ENCODE assay signal across 17 cellular contexts in the genomic region with DNA sequence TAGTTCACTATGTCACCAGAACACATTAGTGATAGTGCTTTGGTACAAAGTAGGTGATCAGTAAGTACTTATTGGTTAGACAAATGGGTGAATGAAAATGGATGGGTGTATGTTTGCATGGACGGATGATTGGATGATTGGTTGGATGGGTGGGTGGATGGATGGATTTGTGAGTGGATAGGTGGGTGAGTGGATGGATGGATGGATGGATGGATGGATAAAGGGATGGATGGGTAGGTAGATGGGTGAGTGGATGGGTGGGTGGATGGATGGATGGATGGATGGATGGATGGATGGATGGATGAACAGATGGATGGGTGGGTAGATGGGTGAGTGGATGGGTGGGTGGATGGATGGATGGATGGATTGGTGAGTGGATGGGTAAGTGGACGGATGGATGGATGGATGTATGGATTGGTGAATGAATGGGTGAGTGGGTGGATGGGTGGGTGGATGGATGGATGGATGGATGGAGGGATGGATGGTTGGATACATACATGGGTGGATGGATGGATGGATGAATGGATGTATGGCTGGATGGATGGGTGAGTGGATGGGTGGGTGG.
A peak's percentile ranks its signal among the peaks of the same experiment; 100 is the strongest.
DNase-seq lines count a peak whose midpoint lies in the region; ATAC-seq, FAIRE-seq and TF ChIP-seq lines count a peak whose summit lies in the region.
"Had no signal": no experiment of that assay in that cellular context is flagged by ENCODE, and none has a peak within 500 bp of the region (broad histone marks: within the 10 kb centered on the region; RNA-seq: fewer than 3 reads in every experiment).

No MANE protein-coding gene starts in this region.

- CTCF ChIA-PET in HEK293 (lab: Yijun Ruan, JAX) = no interaction called here

- H3K9me2 ChIP-seq in hepatocyte (replicated peaks; ENCODE audit: insufficient read depth) = no peaks in the 10 kb centered on the region

- H3K9me3 ChIP-seq in HEK293 (ENCODE audit: control insufficient read depth, insufficient read depth, low read depth, low read length) (no peaks in the 10 kb centered on the region), colonic mucosa (no peaks in the 10 kb centered on the region), hepatocyte (ENCODE audit: low read depth) (no peaks in the 10 kb centered on the region)

- peaks cover 4% of the 10 kb centered on the region for H3K9me3 Mint-ChIP-seq in natural killer cell treated with Interleukin-12 subunit alpha and Interleukin-12 subunit beta and Interleukin-15 and Interleukin-18, amount 100 ng/mL, for 72 hours

- H3K79me2 ChIP-seq in hepatocyte = no peaks in the 10 kb centered on the region

- H3K4me3 ChIP-seq in HEK293 (ENCODE audit: low read depth, low read length) = no peak overlapping the region
- no peak overlapping the region for H3K4me3 ChIP-seq in colonic mucosa
- no peak overlapping the region for H3K4me3 ChIP-seq in hepatocyte

- H3K27ac Mint-ChIP-seq in natural killer cell treated with Interleukin-12 subunit alpha and Interleukin-12 subunit beta and Interleukin-15 and Interleukin-18, amount 100 ng/mL, for 72 hours = no peak overlapping the region
- H3K27ac Mint-ChIP-seq: CD4-positive, alpha-beta memory T cell had no signal

- no peak overlapping the region for H3K4me2 ChIP-seq in hepatocyte

- no peak for ATAC-seq in HG02798 (IDR thresholded peaks at IDR 0.05; ENCODE audit: poor library complexity, unreplicated experiment)
- no peak for ATAC-seq in natural killer cell treated with Interleukin-12 subunit alpha and Interleukin-12 subunit beta and Interleukin-15 and Interleukin-18, amount 100 ng/mL, for 72 hours

- H4K20me1 ChIP-seq in hepatocyte (ENCODE audit: insufficient read depth, poor library complexity, severe bottlenecking) = no peaks in the 10 kb centered on the region

- H3K27ac ChIP-seq in HEK293 (ENCODE audit: extremely low read depth, low read depth, low read length) (no peak overlapping the region), colonic mucosa (no peak overlapping the region), hepatocyte (no peak overlapping the region)

- peaks cover 10 to 18% of the 10 kb centered on the region in 2 donors for H3K27me3 Mint-ChIP-seq in natural killer cell treated with Interleukin-12 subunit alpha and Interleukin-12 subunit beta and Interleukin-15 and Interleukin-18, amount 100 ng/mL, for 72 hours

- H3K27me3 ChIP-seq in colonic mucosa (no peaks in the 10 kb centered on the region), hepatocyte (no peaks in the 10 kb centered on the region)

- no peaks in the 10 kb centered on the region for H3K36me3 Mint-ChIP-seq in natural killer cell treated with Interleukin-12 subunit alpha and Interleukin-12 subunit beta and Interleukin-15 and Interleukin-18, amount 100 ng/mL, for 72 hours
- H3K36me3 Mint-ChIP-seq: CD4-positive, alpha-beta memory T cell had no signal

- H3K4me1 ChIP-seq in HEK293 (ENCODE audit: control insufficient read depth, insufficient read depth, low read length) (peaks cover 3% of the 10 kb centered on the region; the same call in 1 of the 2 replicates), colonic mucosa (no peaks in the 10 kb centered on the region), hepatocyte (ENCODE audit: insufficient read depth) (peaks cover 23% of the 10 kb centered on the region)

- DNase-seq in HTR-8/SVneo (ENCODE audit: insufficient read length, low spot score) = no peak
- peak; percentile 12 for DNase-seq in colonic mucosa
- DNase-seq in hepatocyte (ENCODE audit: low spot score) = no peak
- DNase-seq in natural killer cell treated with Interleukin-12 subunit alpha and Interleukin-12 subunit beta and Interleukin-15 and Interleukin-18, amount 100 ng/mL, for 72 hours (ENCODE audit: low spot score) = no peak
- DNase-seq: C1 segment of cervical spinal cord; Calu3; CD4-positive, alpha-beta memory T cell; COR-L47; DMS53; DMS79 treated with DMSO at 0.1 percent for 48 hours; GF-D8; GOT3; H7; HCEC 1CT had no signal

- intact Hi-C loops in colonic mucosa (cut with DNase I) = no loop called here

- peaks cover 4% of the 10 kb centered on the region in 2 donors for H3K4me1 Mint-ChIP-seq in natural killer cell treated with Interleukin-12 subunit alpha and Interleukin-12 subunit beta and Interleukin-15 and Interleukin-18, amount 100 ng/mL, for 72 hours (ENCODE audit: low read depth in 2 of 2)
- H3K4me1 Mint-ChIP-seq: CD4-positive, alpha-beta memory T cell had no signal

- H3K4me3 Mint-ChIP-seq in natural killer cell treated with Interleukin-12 subunit alpha and Interleukin-12 subunit beta and Interleukin-15 and Interleukin-18, amount 100 ng/mL, for 72 hours = no peak overlapping the region
- H3K4me3 Mint-ChIP-seq: CD4-positive, alpha-beta memory T cell had no signal

- TF ChIP-seq CTCF in HEK293 (tag by site-specific recombination; IDR thresholded peaks at IDR 0.05) (no peak), colonic mucosa (IDR thresholded peaks at IDR 0.05) (no peak), hepatocyte (IDR thresholded peaks at IDR 0.05; ENCODE audit: poor library complexity) (no peak)

- POLR2A ChIA-PET in HEK293 (lab: Yijun Ruan, JAX) = no interaction called here

- no peak overlapping the region for H2AFZ ChIP-seq in hepatocyte

- FAIRE-seq in HTR-8/SVneo (lab: Jason Lieb, UNC) = peak; percentile 79
- FAIRE-seq: GM12892 had no signal

- H3K36me3 ChIP-seq in HEK293 (ENCODE audit: control insufficient read depth in 2 of 2, insufficient read depth in 1 of 2, low read length in 2 of 2) (peaks cover 0 to 1% of the 10 kb centered on the region in 2 experiments; a peak in 1 of 3 replicates), colonic mucosa (no peaks in the 10 kb centered on the region), hepatocyte (replicated peaks; ENCODE audit: insufficient read depth, low read depth) (no peaks in the 10 kb centered on the region)

- WGBS in hepatocyte (ENCODE audit: low lambda C conversion rate, missing lambda C conversion rate) = 99% methylated on average over 2 of the region's 2 CpGs

- no peak overlapping the region for H3K9ac ChIP-seq in colonic mucosa (ENCODE audit: low read depth in 2 of 2, low read length in 2 of 2)

TF ChIP-seq in HEK293, 187 proteins besides CTCF, POLR2A, EP300 and RAD21 (continues in another document):
- no peak for TF ChIP-seq ZSCAN16 (tag by site-specific recombination; IDR thresholded peaks at IDR 0.05)
- no peak for TF ChIP-seq KLF7 (tag by site-specific recombination; IDR thresholded peaks at IDR 0.05; ENCODE audit: borderline replicate concordance)
- TF ChIP-seq ZNF311 (tag by site-specific recombination; IDR thresholded peaks at IDR 0.05; ENCODE audit: borderline replicate concordance) = no peak
- TF ChIP-seq ZFP41 (tag by site-specific recombination; IDR thresholded peaks at IDR 0.05; ENCODE audit: borderline replicate concordance) = no peak
- peak; percentile 25; the same call in 1 of the 2 replicates for TF ChIP-seq ZBTB17 (tag by site-specific recombination; IDR thresholded peaks at IDR 0.05)
- TF ChIP-seq ZNF664 (tag by site-specific recombination; IDR thresholded peaks at IDR 0.05) = peak; percentile 82
- no peak for TF ChIP-seq ZNF600 (tag by site-specific recombination; IDR thresholded peaks at IDR 0.05)
- TF ChIP-seq ZNF544 (tag by site-specific recombination; IDR thresholded peaks at IDR 0.05) = no peak
- TF ChIP-seq, protein P1, sequence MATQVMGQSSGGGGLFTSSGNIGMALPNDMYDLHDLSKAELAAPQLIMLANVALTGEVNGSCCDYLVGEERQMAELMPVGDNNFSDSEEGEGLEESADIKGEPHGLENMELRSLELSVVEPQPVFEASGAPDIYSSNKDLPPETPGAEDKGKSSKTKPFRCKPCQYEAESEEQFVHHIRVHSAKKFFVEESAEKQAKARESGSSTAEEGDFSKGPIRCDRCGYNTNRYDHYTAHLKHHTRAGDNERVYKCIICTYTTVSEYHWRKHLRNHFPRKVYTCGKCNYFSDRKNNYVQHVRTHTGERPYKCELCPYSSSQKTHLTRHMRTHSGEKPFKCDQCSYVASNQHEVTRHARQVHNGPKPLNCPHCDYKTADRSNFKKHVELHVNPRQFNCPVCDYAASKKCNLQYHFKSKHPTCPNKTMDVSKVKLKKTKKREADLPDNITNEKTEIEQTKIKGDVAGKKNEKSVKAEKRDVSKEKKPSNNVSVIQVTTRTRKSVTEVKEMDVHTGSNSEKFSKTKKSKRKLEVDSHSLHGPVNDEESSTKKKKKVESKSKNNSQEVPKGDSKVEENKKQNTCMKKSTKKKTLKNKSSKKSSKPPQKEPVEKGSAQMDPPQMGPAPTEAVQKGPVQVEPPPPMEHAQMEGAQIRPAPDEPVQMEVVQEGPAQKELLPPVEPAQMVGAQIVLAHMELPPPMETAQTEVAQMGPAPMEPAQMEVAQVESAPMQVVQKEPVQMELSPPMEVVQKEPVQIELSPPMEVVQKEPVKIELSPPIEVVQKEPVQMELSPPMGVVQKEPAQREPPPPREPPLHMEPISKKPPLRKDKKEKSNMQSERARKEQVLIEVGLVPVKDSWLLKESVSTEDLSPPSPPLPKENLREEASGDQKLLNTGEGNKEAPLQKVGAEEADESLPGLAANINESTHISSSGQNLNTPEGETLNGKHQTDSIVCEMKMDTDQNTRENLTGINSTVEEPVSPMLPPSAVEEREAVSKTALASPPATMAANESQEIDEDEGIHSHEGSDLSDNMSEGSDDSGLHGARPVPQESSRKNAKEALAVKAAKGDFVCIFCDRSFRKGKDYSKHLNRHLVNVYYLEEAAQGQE (tag by site-specific recombination; IDR thresholded peaks at IDR 0.05) = no peak
- TF ChIP-seq ZFHX2 (tag by site-specific recombination; conservative IDR thresholded peaks at IDR 0.05) = peak; percentile 53
- no peak for TF ChIP-seq KLF10 (tag by site-specific recombination; IDR thresholded peaks at IDR 0.05)
- TF ChIP-seq ZNF473 (tag by site-specific recombination; IDR thresholded peaks at IDR 0.05) = no peak
- no peak for TF ChIP-seq ZNF214 (tag by site-specific recombination; IDR thresholded peaks at IDR 0.05; ENCODE audit: borderline replicate concordance)
- TF ChIP-seq ZNF239 (tag by site-specific recombination; IDR thresholded peaks at IDR 0.05) = 0 out of 2 replicates have a peak, but pooled peaks have one; percentile 10
- TF ChIP-seq ZNF843 (tag by site-specific recombination; IDR thresholded peaks at IDR 0.05) = no peak
- TF ChIP-seq, protein P2, sequence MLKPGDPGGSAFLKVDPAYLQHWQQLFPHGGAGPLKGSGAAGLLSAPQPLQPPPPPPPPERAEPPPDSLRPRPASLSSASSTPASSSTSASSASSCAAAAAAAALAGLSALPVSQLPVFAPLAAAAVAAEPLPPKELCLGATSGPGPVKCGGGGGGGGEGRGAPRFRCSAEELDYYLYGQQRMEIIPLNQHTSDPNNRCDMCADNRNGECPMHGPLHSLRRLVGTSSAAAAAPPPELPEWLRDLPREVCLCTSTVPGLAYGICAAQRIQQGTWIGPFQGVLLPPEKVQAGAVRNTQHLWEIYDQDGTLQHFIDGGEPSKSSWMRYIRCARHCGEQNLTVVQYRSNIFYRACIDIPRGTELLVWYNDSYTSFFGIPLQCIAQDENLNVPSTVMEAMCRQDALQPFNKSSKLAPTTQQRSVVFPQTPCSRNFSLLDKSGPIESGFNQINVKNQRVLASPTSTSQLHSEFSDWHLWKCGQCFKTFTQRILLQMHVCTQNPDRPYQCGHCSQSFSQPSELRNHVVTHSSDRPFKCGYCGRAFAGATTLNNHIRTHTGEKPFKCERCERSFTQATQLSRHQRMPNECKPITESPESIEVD (tag by site-specific recombination; IDR thresholded peaks at IDR 0.05) = no peak
